In the genomic region with DNA sequence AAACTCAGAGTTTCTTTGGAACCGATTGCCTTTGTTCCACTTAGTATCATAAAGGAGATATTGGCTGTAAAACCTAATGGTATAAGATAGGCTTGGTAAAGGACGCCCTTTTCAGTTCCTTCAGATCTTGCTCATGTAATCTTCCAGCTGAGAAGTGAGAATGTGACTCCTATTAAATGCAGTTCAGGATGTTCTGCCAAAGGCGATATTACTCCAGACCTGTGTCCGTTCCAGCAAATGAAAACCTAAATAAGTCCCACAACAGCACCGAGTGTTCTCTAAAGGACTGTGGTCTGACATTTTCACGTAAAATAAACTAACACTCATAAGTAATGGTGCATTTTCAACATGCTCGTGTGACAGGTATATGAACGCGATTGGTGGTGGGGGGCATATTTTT, we compare ENCODE assay signal across 17 cellular contexts.
DNase-seq lines count a peak whose midpoint lies in the region; ATAC-seq, FAIRE-seq and TF ChIP-seq lines count a peak whose summit lies in the region.
"Had no signal": no experiment of that assay in that cellular context is flagged by ENCODE, and none has a peak within 500 bp of the region (broad histone marks: within the 10 kb centered on the region; RNA-seq: fewer than 3 reads in every experiment).

No MANE protein-coding gene starts in this region.

- intact Hi-C loops in heart left ventricle (cut with DNase I) = loop anchor here in 3 of 10 donors (5.0 to 10.0 kb wide), 2 partner anchors 65 to 88 kb away; no protein-coding TSS in a partner anchor
- intact Hi-C loops in psoas muscle (cut with DNase I) = loop anchor here in 1 of 2 donors (2.0 kb wide), 1 partner anchor 62 kb away; no protein-coding TSS in a partner anchor
- intact Hi-C loops in testis (cut with DNase I; ENCODE audit: low total_unique reads) = no loop called here

- H3K36me3 ChIP-seq in heart left ventricle (no peaks in the 10 kb centered on the region), psoas muscle (ENCODE audit: insufficient read depth in 1 of 2, low read depth in 1 of 2) (no peaks in the 10 kb centered on the region), testis (ENCODE audit: low read depth, missing control alignments) (no peaks in the 10 kb centered on the region)

- H3K9me3 ChIP-seq in heart left ventricle (no peaks in the 10 kb centered on the region), psoas muscle (no peaks in the 10 kb centered on the region), testis (no peaks in the 10 kb centered on the region)

- H3K4me3 ChIP-seq in LNCaP clone FGC (ENCODE audit: low read depth, low read length) = peak overlapping the region; percentile 17; the same call in 1 of the 2 replicates
- H3K4me3 ChIP-seq in heart left ventricle = peak overlapping the region in 1 of 12 donors; percentile 5
- H3K4me3 ChIP-seq in psoas muscle = peak overlapping the region; percentile 45
- H3K4me3 ChIP-seq in testis = no peak overlapping the region

- TF ChIP-seq POLR2A in heart left ventricle (IDR thresholded peaks at IDR 0.05) (no peak), testis (IDR thresholded peaks at IDR 0.05) (no peak), GM12892 (IDR thresholded peaks at IDR 0.05; ENCODE audit: low read depth, low read length) (no peak)

- peak; percentile 94 for DNase-seq in LNCaP clone FGC (ENCODE audit: low read depth)
- no peak for DNase-seq in heart left ventricle
- no peak for DNase-seq in psoas muscle
- peak; percentile 63 for DNase-seq in testis
- DNase-seq in GM12892 (ENCODE audit: insufficient read length) = no peak
- DNase-seq in GM10248 (ENCODE audit: extremely low spot score) = no peak
- DNase-seq: CD4-positive, CD25-positive, alpha-beta regulatory T cell; DMS79; HFFc6; KG1; NCI-H1092 treated with DMSO at 0.1 percent for 48 hours; NCI-H1694; PC-3 had no signal

- H3K27ac ChIP-seq in heart left ventricle (peak overlapping the region; percentile 63 to 85 (median 75)), psoas muscle (peak overlapping the region; percentile 80), testis (peak overlapping the region; percentile 60 to 74)

- POLR2A ChIA-PET in GM10248 (lab: Yijun Ruan, JAX) = no interaction called here

- 50 to 57% (median 56%) methylated on average over 9 of the region's 9 CpGs for WGBS in heart left ventricle, 4 donors
- WGBS in psoas muscle, 3 donors = 22 to 49% (median 25%) methylated on average over 9 of the region's 9 CpGs
- WGBS in testis, 2 donors = 38 to 42% methylated on average over 9 of the region's 9 CpGs

- ATAC-seq in heart left ventricle (peak; percentile 85 to 89 (median 88)), psoas muscle (peak; percentile 69 to 91 (median 89)), HG02840 (IDR thresholded peaks at IDR 0.05; ENCODE audit: low FRiP score, unreplicated experiment) (no peak), HG03439 (IDR thresholded peaks at IDR 0.05; ENCODE audit: unreplicated experiment) (no peak)
- ATAC-seq: PC-3 had no signal

- TF ChIP-seq CTCF in LNCaP clone FGC (IDR thresholded peaks at IDR 0.05; ENCODE audit: control insufficient read depth, extremely low read depth, insufficient read depth) (no peak), heart left ventricle (IDR thresholded peaks at IDR 0.05) (no peak), psoas muscle (IDR thresholded peaks at IDR 0.05) (no peak), testis (IDR thresholded peaks at IDR 0.05) (no peak), GM10248 (IDR thresholded peaks at IDR 0.05; ENCODE audit: control extremely low read depth, extremely low read depth, low read depth, missing control alignments) (no peak)

- H3K4me1 ChIP-seq in heart left ventricle = peaks cover 2 to 57% (median 27%) of the 10 kb centered on the region in 12 donors
- H3K4me1 ChIP-seq in psoas muscle = peaks cover 40% of the 10 kb centered on the region
- H3K4me1 ChIP-seq in testis = peaks cover 35% of the 10 kb centered on the region

- H3K27me3 ChIP-seq in heart left ventricle (no peaks in the 10 kb centered on the region), psoas muscle (ENCODE audit: insufficient read depth in 3 of 3, low read length in 2 of 3) (no peaks in the 10 kb centered on the region), testis (no peaks in the 10 kb centered on the region)

- CTCF ChIA-PET in GM10248 (lab: Yijun Ruan, JAX) = no interaction called here

- FAIRE-seq in GM12892 (lab: Jason Lieb, UNC) = no peak
- FAIRE-seq: A204.1, H1 had no signal

Comparison
In these comparisons a context has a peak if more than half of its experiments do, and no peak if none do; other contexts are left out.
1. DNase-seq: peak in LNCaP clone FGC (single experiment) and testis (single experiment); none in heart left ventricle (0 of 5), psoas muscle (0 of 2), GM12892 (single experiment) and GM10248 (single experiment).
2. H3K4me3 ChIP-seq: peak in LNCaP clone FGC (single experiment) and psoas muscle (single experiment); none in testis (0 of 2).
3. ATAC-seq: peak in heart left ventricle (4 of 4) and psoas muscle (4 of 4); none in HG02840 (single experiment) and HG03439 (single experiment).
4. Peak in every context shown above with its lines, with median percentiles within 50 percentile points of each other: H3K27ac ChIP-seq.